In genomic region chr20:17825251-17825691, GRCh38 we compare ENCODE assay signal across 2 cellular contexts.
TF ChIP-seq lines count a peak whose summit lies in the region.

No MANE protein-coding gene starts in this region.

TF ChIP-seq in SK-N-SH, 30 proteins besides CTCF, POLR2A, EP300 and RAD21 (continued from another document):
- TF ChIP-seq, protein P1, sequence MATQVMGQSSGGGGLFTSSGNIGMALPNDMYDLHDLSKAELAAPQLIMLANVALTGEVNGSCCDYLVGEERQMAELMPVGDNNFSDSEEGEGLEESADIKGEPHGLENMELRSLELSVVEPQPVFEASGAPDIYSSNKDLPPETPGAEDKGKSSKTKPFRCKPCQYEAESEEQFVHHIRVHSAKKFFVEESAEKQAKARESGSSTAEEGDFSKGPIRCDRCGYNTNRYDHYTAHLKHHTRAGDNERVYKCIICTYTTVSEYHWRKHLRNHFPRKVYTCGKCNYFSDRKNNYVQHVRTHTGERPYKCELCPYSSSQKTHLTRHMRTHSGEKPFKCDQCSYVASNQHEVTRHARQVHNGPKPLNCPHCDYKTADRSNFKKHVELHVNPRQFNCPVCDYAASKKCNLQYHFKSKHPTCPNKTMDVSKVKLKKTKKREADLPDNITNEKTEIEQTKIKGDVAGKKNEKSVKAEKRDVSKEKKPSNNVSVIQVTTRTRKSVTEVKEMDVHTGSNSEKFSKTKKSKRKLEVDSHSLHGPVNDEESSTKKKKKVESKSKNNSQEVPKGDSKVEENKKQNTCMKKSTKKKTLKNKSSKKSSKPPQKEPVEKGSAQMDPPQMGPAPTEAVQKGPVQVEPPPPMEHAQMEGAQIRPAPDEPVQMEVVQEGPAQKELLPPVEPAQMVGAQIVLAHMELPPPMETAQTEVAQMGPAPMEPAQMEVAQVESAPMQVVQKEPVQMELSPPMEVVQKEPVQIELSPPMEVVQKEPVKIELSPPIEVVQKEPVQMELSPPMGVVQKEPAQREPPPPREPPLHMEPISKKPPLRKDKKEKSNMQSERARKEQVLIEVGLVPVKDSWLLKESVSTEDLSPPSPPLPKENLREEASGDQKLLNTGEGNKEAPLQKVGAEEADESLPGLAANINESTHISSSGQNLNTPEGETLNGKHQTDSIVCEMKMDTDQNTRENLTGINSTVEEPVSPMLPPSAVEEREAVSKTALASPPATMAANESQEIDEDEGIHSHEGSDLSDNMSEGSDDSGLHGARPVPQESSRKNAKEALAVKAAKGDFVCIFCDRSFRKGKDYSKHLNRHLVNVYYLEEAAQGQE (IDR thresholded peaks at IDR 0.05; ENCODE audit: low read depth, low read length): no peak
- TF ChIP-seq CHD2 (IDR thresholded peaks at IDR 0.05; ENCODE audit: low read length, partially characterized antibody): no peak
- TF ChIP-seq MAX (IDR thresholded peaks at IDR 0.05; ENCODE audit: low read depth): no peak
- TF ChIP-seq NFIC (IDR thresholded peaks at IDR 0.05; ENCODE audit: borderline replicate concordance): no peak
- TF ChIP-seq MXI1 (IDR thresholded peaks at IDR 0.05; ENCODE audit: low read depth, low read length): no peak
- TF ChIP-seq RFX5 (IDR thresholded peaks at IDR 0.05; ENCODE audit: low read length): no peak
- TF ChIP-seq SMC3 (IDR thresholded peaks at IDR 0.05; ENCODE audit: low read depth, low read length): no peak
- no peak for TF ChIP-seq RCOR1 (IDR thresholded peaks at IDR 0.05; ENCODE audit: low read length)
- TF ChIP-seq TEAD4 (IDR thresholded peaks at IDR 0.05; ENCODE audit: borderline replicate concordance, insufficient read depth): no peak
- TF ChIP-seq TCF12 (IDR thresholded peaks at IDR 0.05): no peak
- no peak for TF ChIP-seq FOSL2 (IDR thresholded peaks at IDR 0.05; ENCODE audit: borderline replicate concordance, low read depth)

TF ChIP-seq in SK-N-SH treated with all-trans-retinoic acid at 6 μM for 48 hours, 23 proteins besides CTCF, POLR2A, EP300 and RAD21 (continued from another document):
- TF ChIP-seq, protein P2, sequence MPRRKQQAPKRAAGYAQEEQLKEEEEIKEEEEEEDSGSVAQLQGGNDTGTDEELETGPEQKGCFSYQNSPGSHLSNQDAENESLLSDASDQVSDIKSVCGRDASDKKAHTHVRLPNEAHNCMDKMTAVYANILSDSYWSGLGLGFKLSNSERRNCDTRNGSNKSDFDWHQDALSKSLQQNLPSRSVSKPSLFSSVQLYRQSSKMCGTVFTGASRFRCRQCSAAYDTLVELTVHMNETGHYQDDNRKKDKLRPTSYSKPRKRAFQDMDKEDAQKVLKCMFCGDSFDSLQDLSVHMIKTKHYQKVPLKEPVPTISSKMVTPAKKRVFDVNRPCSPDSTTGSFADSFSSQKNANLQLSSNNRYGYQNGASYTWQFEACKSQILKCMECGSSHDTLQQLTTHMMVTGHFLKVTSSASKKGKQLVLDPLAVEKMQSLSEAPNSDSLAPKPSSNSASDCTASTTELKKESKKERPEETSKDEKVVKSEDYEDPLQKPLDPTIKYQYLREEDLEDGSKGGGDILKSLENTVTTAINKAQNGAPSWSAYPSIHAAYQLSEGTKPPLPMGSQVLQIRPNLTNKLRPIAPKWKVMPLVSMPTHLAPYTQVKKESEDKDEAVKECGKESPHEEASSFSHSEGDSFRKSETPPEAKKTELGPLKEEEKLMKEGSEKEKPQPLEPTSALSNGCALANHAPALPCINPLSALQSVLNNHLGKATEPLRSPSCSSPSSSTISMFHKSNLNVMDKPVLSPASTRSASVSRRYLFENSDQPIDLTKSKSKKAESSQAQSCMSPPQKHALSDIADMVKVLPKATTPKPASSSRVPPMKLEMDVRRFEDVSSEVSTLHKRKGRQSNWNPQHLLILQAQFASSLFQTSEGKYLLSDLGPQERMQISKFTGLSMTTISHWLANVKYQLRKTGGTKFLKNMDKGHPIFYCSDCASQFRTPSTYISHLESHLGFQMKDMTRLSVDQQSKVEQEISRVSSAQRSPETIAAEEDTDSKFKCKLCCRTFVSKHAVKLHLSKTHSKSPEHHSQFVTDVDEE (CRISPR knock-in tag; IDR thresholded peaks at IDR 0.05): no peak
- TF ChIP-seq POU6F1 (CRISPR knock-in tag; IDR thresholded peaks at IDR 0.05; ENCODE audit: borderline replicate concordance, low read depth): no peak
- TF ChIP-seq TOX (CRISPR knock-in tag; IDR thresholded peaks at IDR 0.05; ENCODE audit: borderline replicate concordance): no peak
- no peak for TF ChIP-seq ZFP3 (CRISPR knock-in tag; IDR thresholded peaks at IDR 0.05)
- TF ChIP-seq CSDC2 (CRISPR knock-in tag; IDR thresholded peaks at IDR 0.05): no peak
- no peak for TF ChIP-seq ZNF70 (CRISPR knock-in tag; IDR thresholded peaks at IDR 0.05)
